ENCODE assay signal across 23 cellular contexts in genomic region chr4:91304292-91304691, GRCh38.
A peak's percentile ranks its signal among the peaks of the same experiment; 100 is the strongest.
DNase-seq lines count a peak whose midpoint lies in the region; ATAC-seq, FAIRE-seq and TF ChIP-seq lines count a peak whose summit lies in the region.
"Had no signal": no experiment of that assay in that cellular context is flagged by ENCODE, and none has a peak within 500 bp of the region (broad histone marks: within the 10 kb centered on the region; RNA-seq: fewer than 3 reads in every experiment).

No MANE protein-coding gene starts in this region.

- POLR2A ChIA-PET in HepG2 (lab: Yijun Ruan, JAX) (no interaction called here), A549 (lab: Yijun Ruan, JAX) (no interaction called here), PC-9 (lab: Charles Lee; ENCODE audit: unreplicated experiment) (no interaction called here)

- TF ChIP-seq RAD21 in HepG2 (CRISPR knock-in tag; IDR thresholded peaks at IDR 0.05) (no peak), A549 (conservative IDR thresholded peaks at IDR 0.05 in 1 of 2, IDR thresholded peaks at IDR 0.05 in 1 of 2) (no peak)

- no peak for ATAC-seq in HepG2
- ATAC-seq in right lobe of liver, result no peak
- no peak for ATAC-seq in A549
- no peak for ATAC-seq in HG03571 (IDR thresholded peaks at IDR 0.05; ENCODE audit: unreplicated experiment)
- ATAC-seq: GM12878 had no signal

- no peak for DNase-seq in HepG2 (ENCODE audit: low spot score)
- no peak for DNase-seq in right lobe of liver
- DNase-seq in A549 (ENCODE audit: low read depth in 1 of 2, low spot score in 1 of 2), result no peak
- DNase-seq in PC-9, result no peak
- DNase-seq: 8988T; ACHN; BE2C; C1 segment of cervical spinal cord; CD4-positive, alpha-beta memory T cell; CD4-positive, CD25-positive, alpha-beta regulatory T cell; CD8-positive, alpha-beta memory T cell; COR-L47; DMS 273 treated with DMSO at 0.1 percent for 48 hours; DMS153; DMS53; DMS79; DND-41; EL; GDM1 had no signal

- no peaks in the 10 kb centered on the region for H3K9me2 ChIP-seq in PC-9 (ENCODE audit: insufficient read depth)

- H3K79me2 ChIP-seq in HepG2 (ENCODE audit: insufficient read depth, low read length), result no peaks in the 10 kb centered on the region
- H3K79me2 ChIP-seq in PC-9 (ENCODE audit: low read depth), result no peaks in the 10 kb centered on the region

- H3K4me1 ChIP-seq in HepG2 (ENCODE audit: insufficient read depth, low read length) (no peaks in the 10 kb centered on the region), right lobe of liver (no peaks in the 10 kb centered on the region), A549 (no peaks in the 10 kb centered on the region), PC-9 (replicated peaks; ENCODE audit: insufficient read depth) (no peaks in the 10 kb centered on the region)
- H3K4me1 ChIP-seq: BE2C, BLaER1 had no signal

- no peaks in the 10 kb centered on the region for H3F3A ChIP-seq in PC-9 (ENCODE audit: insufficient read depth, low read depth)

- no peak overlapping the region for H3K27ac ChIP-seq in HepG2 (ENCODE audit: extremely low read length, insufficient read depth, low read length)
- H3K27ac ChIP-seq in right lobe of liver, result no peak overlapping the region
- no peak overlapping the region for H3K27ac ChIP-seq in A549
- H3K27ac ChIP-seq in PC-9, result no peak overlapping the region
- H3K27ac ChIP-seq: BLaER1 had no signal

- TF ChIP-seq POLR2A in HepG2 (IDR thresholded peaks at IDR 0.05; ENCODE audit: insufficient read depth in 1 of 2, low read depth in 2 of 2, low read length in 2 of 2) (no peak), right lobe of liver (IDR thresholded peaks at IDR 0.05) (no peak), A549 (IDR thresholded peaks at IDR 0.05; ENCODE audit: low read length) (no peak)

- H3K9ac ChIP-seq in HepG2 (ENCODE audit: insufficient read depth, low read depth, low read length), result no peak overlapping the region
- H3K9ac ChIP-seq: BLaER1 had no signal

- H3K4me2 ChIP-seq in HepG2 (ENCODE audit: low read depth, low read length), result no peak overlapping the region
- no peak overlapping the region for H3K4me2 ChIP-seq in A549
- no peak overlapping the region for H3K4me2 ChIP-seq in PC-9
- H3K4me2 ChIP-seq: BLaER1 had no signal

- CTCF ChIA-PET in HepG2 (lab: Yijun Ruan, JAX; ENCODE audit: low intra/inter-chr PET ratio, low total read pairs), result no interaction called here
- CTCF ChIA-PET in A549 (lab: Yijun Ruan, JAX), result no interaction called here
- CTCF ChIA-PET in PC-9 (lab: Charles Lee), result no interaction called here

- TF ChIP-seq CTCF in HepG2 (CRISPR knock-in tag; IDR thresholded peaks at IDR 0.05), result no peak
- TF ChIP-seq CTCF in right lobe of liver (IDR thresholded peaks at IDR 0.05), result no peak
- TF ChIP-seq CTCF in A549 (IDR thresholded peaks at IDR 0.05), result no peak
- no peak for TF ChIP-seq CTCF in PC-9 (conservative IDR thresholded peaks at IDR 0.05)

- no peaks in the 10 kb centered on the region; the same call in 1 of the 2 replicates for H4K20me1 ChIP-seq in HepG2 (ENCODE audit: insufficient read depth, low read length)
- no peaks in the 10 kb centered on the region for H4K20me1 ChIP-seq in PC-9 (ENCODE audit: insufficient read depth)
- H4K20me1 ChIP-seq: BLaER1 had no signal

- H3K36me3 ChIP-seq in HepG2 (replicated peaks in 1 of 2; ENCODE audit: control insufficient read depth in 1 of 2, insufficient read depth in 2 of 2, low read length in 2 of 2) (no peaks in the 10 kb centered on the region), right lobe of liver (no peaks in the 10 kb centered on the region), PC-9 (ENCODE audit: low read depth) (no peaks in the 10 kb centered on the region)
- H3K36me3 ChIP-seq: BE2C, BLaER1 had no signal

- in situ Hi-C loops in HepG2 (cut with HindIII; ENCODE audit: extremely low pct_ligation_motif_present, low pct_unique_long_range_greater_than_20kb), result no loop called here

- H3K27me3 ChIP-seq in HepG2 (ENCODE audit: control insufficient read depth in 1 of 2, insufficient read depth in 2 of 2, low read length in 2 of 2) (no peaks in the 10 kb centered on the region), right lobe of liver (no peaks in the 10 kb centered on the region), PC-9 (ENCODE audit: insufficient read depth, low read depth) (no peaks in the 10 kb centered on the region)
- H3K27me3 ChIP-seq: BE2C, BLaER1 had no signal

- 3% methylated on average over 3 of the region's 3 CpGs for WGBS in HepG2 (ENCODE audit: low lambda C conversion rate)
- 48% methylated on average over 3 of the region's 3 CpGs for WGBS in right lobe of liver (ENCODE audit: insufficient coverage, low coverage, low lambda C conversion rate, missing lambda C conversion rate)
- 7% methylated on average over 3 of the region's 3 CpGs for WGBS in A549 (ENCODE audit: missing lambda C conversion rate)

- no peak for FAIRE-seq in HepG2 (lab: Jason Lieb, UNC)
- FAIRE-seq in A549 (lab: Jason Lieb, UNC), result no peak
- FAIRE-seq: GM12878, GM19239 had no signal

- intact Hi-C loops in HepG2 (cut with micrococcal nuclease; ENCODE audit: unreplicated experiment) (no loop called here), right lobe of liver (cut with DNase I) (no loop called here), PC-9 (cut with micrococcal nuclease; ENCODE audit: unreplicated experiment) (no loop called here)

- no TSS peak for BruUV-seq in HepG2 (replicated peaks; lab: Mats Ljungman, UMichigan)
- BruUV-seq in PC-9 (replicated peaks; lab: Mats Ljungman, UMichigan), result no TSS peak

- H2AFZ ChIP-seq in HepG2 (ENCODE audit: low read length) (no peak overlapping the region), PC-9 (no peak overlapping the region)

- H3K4me3 ChIP-seq in HepG2 (replicated peaks in 1 of 3; ENCODE audit: insufficient read depth in 1 of 3, low read depth in 2 of 3, low read length in 3 of 3) (no peak overlapping the region), right lobe of liver (no peak overlapping the region), A549 (no peak overlapping the region), PC-9 (no peak overlapping the region)
- H3K4me3 ChIP-seq: BLaER1, GM12878 had no signal

- H3K9me3 ChIP-seq in HepG2 (ENCODE audit: low read length) (no peaks in the 10 kb centered on the region), right lobe of liver (no peaks in the 10 kb centered on the region), A549 (no peaks in the 10 kb centered on the region), PC-9 (ENCODE audit: insufficient read depth, low read depth) (no peaks in the 10 kb centered on the region)
- H3K9me3 ChIP-seq: BE2C, BLaER1 had no signal

- TF ChIP-seq EP300 in HepG2 (IDR thresholded peaks at IDR 0.05; ENCODE audit: low read depth in 2 of 2, low read length in 2 of 2) (no peak), HepG2 (CRISPR knock-in tag; IDR thresholded peaks at IDR 0.05; ENCODE audit: borderline replicate concordance) (no peak), A549 (IDR thresholded peaks at IDR 0.05) (no peak)

TF ChIP-seq in HepG2, 621 proteins besides CTCF, POLR2A, EP300 and RAD21:
- TF ChIP-seq MAFF (IDR thresholded peaks at IDR 0.05; ENCODE audit: low read depth, low read length) (peak; percentile 59; the same call in 1 of the 2 replicates), PITX1 (CRISPR knock-in tag; IDR thresholded peaks at IDR 0.05) (no peak), ZSCAN25 (CRISPR knock-in tag; IDR thresholded peaks at IDR 0.05) (no peak), ZNF160 (CRISPR knock-in tag; IDR thresholded peaks at IDR 0.05) (no peak), NCOR1 (IDR thresholded peaks at IDR 0.05; ENCODE audit: borderline replicate concordance, low read length) (no peak), MAFK (conservative IDR thresholded peaks at IDR 0.05 in 1 of 2, IDR thresholded peaks at IDR 0.05 in 1 of 2; ENCODE audit: low read length in 2 of 2) (peak; percentile 35 to 65; a peak in 3 of 4 replicates), NR2C2 (CRISPR knock-in tag; IDR thresholded peaks at IDR 0.05; ENCODE audit: borderline replicate concordance) (no peak)

TF ChIP-seq in A549, 52 proteins besides CTCF, POLR2A, EP300 and RAD21:
- TF ChIP-seq ZFP36 (IDR thresholded peaks at IDR 0.05; ENCODE audit: borderline replicate concordance, partially characterized antibody) (no peak), MAFK (IDR thresholded peaks at IDR 0.05; ENCODE audit: partially characterized antibody) (peak; percentile 15)

Comparison
In these comparisons a context has a peak if more than half of its experiments do, and no peak if none do; other contexts are left out.
1. Of the 38 proteins assayed by ChIP-seq in both HepG2 and A549: peak only in HepG2: none; only in A549: none; in both: MAFK; in neither: 37.